Comparison of ENCODE assay signal across 8 cellular contexts in genomic region chr16:78122774-78123315, GRCh38. TPM values are rescaled to one million over a fixed set of nuclear protein-coding genes. Genes with fewer than 3 reads are reported as not detected.
DNase-seq lines count a peak whose midpoint lies in the region; ATAC-seq and TF ChIP-seq lines count a peak whose summit lies in the region.

No MANE protein-coding gene starts in this region.

- peak; percentile 19 to 74 (median 55) for TF ChIP-seq CTCF in tibial nerve (IDR thresholded peaks at IDR 0.05)

- ATAC-seq in activated CD4-positive, CD25-positive, alpha-beta regulatory T cell treated with anti-CD3 and anti-CD28 coated beads, Interleukin-2, amount 50 U/mL, for 24 hours = peak; percentile 58 to 72
- ATAC-seq in GM21723 (IDR thresholded peaks at IDR 0.05; ENCODE audit: unreplicated experiment) = peak; percentile 87
- peak; percentile 64 for ATAC-seq in central memory CD8-positive, alpha-beta T cell (replicated peaks; ENCODE audit: extremely low read depth, poor library complexity, severe bottlenecking)
- ATAC-seq in left colon = peak; percentile 78

- H3K27ac Mint-ChIP-seq in central memory CD8-positive, alpha-beta T cell (ENCODE audit: low read depth) = peak overlapping the region; percentile 5

- 4 to 6% methylated on average over 4 of the region's 4 CpGs for WGBS in tibial nerve, 2 donors

- H3K27ac ChIP-seq in tibial nerve = peak overlapping the region; percentile 66 to 86 (median 73)

- no peak overlapping the region for H3K4me3 Mint-ChIP-seq in central memory CD8-positive, alpha-beta T cell

- no peaks in the 10 kb centered on the region for H3K27me3 ChIP-seq in tibial nerve

- peak overlapping the region in 1 of 4 donors; percentile 10 for H3K4me3 ChIP-seq in tibial nerve

- no peaks in the 10 kb centered on the region for H3K9me3 ChIP-seq in tibial nerve

- no peaks in the 10 kb centered on the region for H3K9me3 Mint-ChIP-seq in central memory CD8-positive, alpha-beta T cell

- intact Hi-C loops in left colon (cut with DNase I, micrococcal nuclease) = no loop called here

- no peaks in the 10 kb centered on the region for H3K27me3 Mint-ChIP-seq in central memory CD8-positive, alpha-beta T cell

- peaks cover 16% of the 10 kb centered on the region for H3K36me3 Mint-ChIP-seq in central memory CD8-positive, alpha-beta T cell (ENCODE audit: insufficient read depth)

- TF ChIP-seq EP300 in tibial nerve (IDR thresholded peaks at IDR 0.05) = peak; percentile 31 to 67

- H3K4me1 Mint-ChIP-seq in central memory CD8-positive, alpha-beta T cell = peaks cover 6% of the 10 kb centered on the region

- no peak for TF ChIP-seq POLR2A in tibial nerve (IDR thresholded peaks at IDR 0.05)

- no peak for DNase-seq in activated CD4-positive, CD25-positive, alpha-beta regulatory T cell (lab: John Stamatoyannopoulos, UW)
- DNase-seq in LHCN-M2 (ENCODE audit: low read depth) = peak; percentile 72
- DNase-seq in RPMI7951 (ENCODE audit: low read depth) = peak; percentile 67
- no peak for DNase-seq in central memory CD8-positive, alpha-beta T cell (ENCODE audit: low spot score in 2 of 2)
- DNase-seq in left colon = no peak
- no peak for DNase-seq in tibial nerve (ENCODE audit: low spot score in 2 of 2)

- peaks cover 0 to 15% (median 2%) of the 10 kb centered on the region in 3 donors for H3K36me3 ChIP-seq in tibial nerve

- peaks cover 0 to 35% (median 15%) of the 10 kb centered on the region in 4 donors for H3K4me1 ChIP-seq in tibial nerve

RNA-seq across cellular contexts. Expression of gene WWOX, which starts 23.4 kb away (rescaled TPM):
- 13.0 and 13.5 TPM in 2 replicates for total RNA-seq in LHCN-M2 (2014; rRNA removed)
- 5.5 TPM for polyA plus RNA-seq in LHCN-M2 (2012)
- total RNA-seq in RPMI7951 (2014; rRNA removed; shearing (Covaris generic)) = 13.6 and 20.3 TPM in 2 replicates
- 10 to 100 TPM; 10.6 to 13.1 TPM for total RNA-seq in left colon
- total RNA-seq in tibial nerve = 100 to 1,000 TPM in 1 of 4 donors, 10 to 100 TPM in 3; 76.8 to 102 (median 83.6) TPM

Comparison
In these comparisons a context has a peak if more than half of its experiments do, and no peak if none do; other contexts are left out.
1. DNase-seq: peak in LHCN-M2 (single experiment) and RPMI7951 (single experiment); none in activated CD4-positive, CD25-positive, alpha-beta regulatory T cell (0 of 4), central memory CD8-positive, alpha-beta T cell (0 of 2), left colon (0 of 2) and tibial nerve (0 of 2).
2. Peak in every context shown above with its lines, with median percentiles within 50 percentile points of each other: ATAC-seq.